ENCODE assay signal across 18 cellular contexts in the genomic region with DNA sequence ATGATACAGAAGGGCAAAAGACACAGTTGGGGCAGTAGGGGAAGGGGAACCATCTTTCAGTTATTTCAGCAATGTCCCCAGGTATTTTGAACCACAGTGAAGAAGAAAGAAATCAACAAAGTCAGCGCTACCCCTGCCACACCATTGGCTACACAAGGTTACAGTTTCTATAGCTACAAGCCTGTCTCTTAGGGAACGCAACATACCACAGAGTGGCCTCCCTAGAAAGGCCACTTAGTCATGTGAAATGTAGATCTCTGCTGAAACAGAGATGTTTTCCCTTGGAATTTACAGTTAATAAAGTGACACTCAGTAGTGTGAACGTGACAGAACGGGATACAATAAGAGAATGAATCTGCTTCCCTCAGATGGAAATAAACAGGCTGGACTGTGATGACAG. TPM values are rescaled to one million over a fixed set of nuclear protein-coding genes. Genes with fewer than 3 reads are reported as not detected.
DNase-seq lines count a peak whose midpoint lies in the region; ATAC-seq and TF ChIP-seq lines count a peak whose summit lies in the region.
"Had no signal": no experiment of that assay in that cellular context is flagged by ENCODE, and none has a peak within 500 bp of the region (broad histone marks: within the 10 kb centered on the region; RNA-seq: fewer than 3 reads in every experiment).

No MANE protein-coding gene starts in this region.

- H3K79me2 ChIP-seq in Karpas-422 (ENCODE audit: low read length), result no peaks in the 10 kb centered on the region

- 85 to 91% methylated on average over 4 of the region's 4 CpGs for WGBS in esophagus squamous epithelium, 2 donors

- no peaks in the 10 kb centered on the region for H3K9me3 ChIP-seq in CD4-positive, CD25-positive, alpha-beta regulatory T cell (ENCODE audit: control insufficient read depth in 2 of 2, low read length in 2 of 2)
- no peaks in the 10 kb centered on the region for H3K9me3 ChIP-seq in esophagus squamous epithelium
- no peaks in the 10 kb centered on the region for H3K9me3 ChIP-seq in Karpas-422 (ENCODE audit: low read length)
- H3K9me3 ChIP-seq: SJSA1 had no signal

- H3K27me3 Mint-ChIP-seq in CD4-positive, CD25-positive, alpha-beta regulatory T cell, result peaks cover 4% of the 10 kb centered on the region
- H3K27me3 Mint-ChIP-seq in progenitor cell of endocrine pancreas, result no peaks in the 10 kb centered on the region
- peaks cover 0 to 7% (median 2%) of the 10 kb centered on the region in 3 donors for H3K27me3 Mint-ChIP-seq in immature natural killer cell (ENCODE audit: low read depth in 3 of 3)
- H3K27me3 Mint-ChIP-seq: CD4-positive, alpha-beta memory T cell had no signal

- no peaks in the 10 kb centered on the region for H3K36me3 Mint-ChIP-seq in CD4-positive, CD25-positive, alpha-beta regulatory T cell
- H3K36me3 Mint-ChIP-seq in progenitor cell of endocrine pancreas (ENCODE audit: insufficient read depth) (no peaks in the 10 kb centered on the region), immature natural killer cell (no peaks in the 10 kb centered on the region)
- H3K36me3 Mint-ChIP-seq: CD4-positive, alpha-beta memory T cell had no signal

- H3K4me1 Mint-ChIP-seq in CD4-positive, CD25-positive, alpha-beta regulatory T cell, result peaks cover 5 to 41% (median 14%) of the 10 kb centered on the region in 4 donors
- peaks cover 9% of the 10 kb centered on the region for H3K4me1 Mint-ChIP-seq in progenitor cell of endocrine pancreas (ENCODE audit: low read depth)
- peaks cover 5 to 6% of the 10 kb centered on the region in 2 donors for H3K4me1 Mint-ChIP-seq in immature natural killer cell

- H4K20me1 ChIP-seq in Karpas-422 (ENCODE audit: insufficient read depth, low read depth, low read length), result no peaks in the 10 kb centered on the region

- H3K9ac ChIP-seq in Karpas-422 (ENCODE audit: low read length), result no peak overlapping the region

- H3K9me2 ChIP-seq in Karpas-422 (replicated peaks; ENCODE audit: insufficient read depth, low read length), result no peaks in the 10 kb centered on the region

- DNase-seq in CD4-positive, CD25-positive, alpha-beta regulatory T cell, result no peak
- DNase-seq in esophagus squamous epithelium (lab: John Stamatoyannopoulos, UW) (no peak), progenitor cell of endocrine pancreas (ENCODE audit: low spot score, unreplicated experiment) (no peak), activated gamma-delta T cell treated with Interleukin-2 at 50 U/mL for 16 hours (no peak), immature natural killer cell (no peak), Karpas-422 (no peak)
- DNase-seq: CD4-positive, alpha-beta memory T cell; DMS79; H7; IMR-90; NCI-H1930; NCI-H446 treated with DMSO at 0.1 percent for 48 hours; PC-3 had no signal

- no peaks in the 10 kb centered on the region for H3K27me3 ChIP-seq in CD4-positive, CD25-positive, alpha-beta regulatory T cell (ENCODE audit: control insufficient read depth, insufficient read depth, low read length)
- no peaks in the 10 kb centered on the region for H3K27me3 ChIP-seq in esophagus squamous epithelium
- H3K27me3 ChIP-seq in Karpas-422 (ENCODE audit: low read length), result no peaks in the 10 kb centered on the region
- H3K27me3 ChIP-seq: SJSA1 had no signal

- H3K36me3 ChIP-seq in CD4-positive, CD25-positive, alpha-beta regulatory T cell (ENCODE audit: control insufficient read depth, insufficient read depth, low read length), result no peaks in the 10 kb centered on the region
- H3K36me3 ChIP-seq in esophagus squamous epithelium (no peaks in the 10 kb centered on the region), Karpas-422 (ENCODE audit: insufficient read depth, low read length) (no peaks in the 10 kb centered on the region)
- H3K36me3 ChIP-seq: SJSA1 had no signal

- ATAC-seq in CD4-positive, CD25-positive, alpha-beta regulatory T cell (ENCODE audit: low read depth in 2 of 2), result no peak
- ATAC-seq in HG03025 (IDR thresholded peaks at IDR 0.05; ENCODE audit: low FRiP score, unreplicated experiment), result no peak
- ATAC-seq: PC-3 had no signal

- H3K9me3 Mint-ChIP-seq in CD4-positive, CD25-positive, alpha-beta regulatory T cell, result peaks cover 0 to 3% (median 0%) of the 10 kb centered on the region in 7 donors
- H3K9me3 Mint-ChIP-seq in progenitor cell of endocrine pancreas (ENCODE audit: low read depth) (no peaks in the 10 kb centered on the region), immature natural killer cell (no peaks in the 10 kb centered on the region)

- peaks cover 40% of the 10 kb centered on the region for H3K4me1 ChIP-seq in CD4-positive, CD25-positive, alpha-beta regulatory T cell (ENCODE audit: control insufficient read depth, insufficient read depth, low read length, poor library complexity, severe bottlenecking)
- H3K4me1 ChIP-seq in esophagus squamous epithelium (peaks cover 8 to 65% (median 27%) of the 10 kb centered on the region in 3 donors), Karpas-422 (ENCODE audit: low read length) (peaks cover 6% of the 10 kb centered on the region)
- H3K4me1 ChIP-seq: SJSA1 had no signal

- no peak overlapping the region for H3K4me3 Mint-ChIP-seq in CD4-positive, CD25-positive, alpha-beta regulatory T cell
- H3K4me3 Mint-ChIP-seq in progenitor cell of endocrine pancreas (ENCODE audit: low read depth) (no peak overlapping the region), immature natural killer cell (no peak overlapping the region)
- H3K4me3 Mint-ChIP-seq: CD4-positive, alpha-beta memory T cell had no signal

- H3K27ac Mint-ChIP-seq in CD4-positive, CD25-positive, alpha-beta regulatory T cell, result peak overlapping the region in 2 of 3 donors; percentile 29 to 43
- H3K27ac Mint-ChIP-seq in progenitor cell of endocrine pancreas (peak overlapping the region; percentile 38), immature natural killer cell (peak overlapping the region in 1 of 6 donors; percentile 21)

- no peak overlapping the region for H3K4me3 ChIP-seq in CD4-positive, CD25-positive, alpha-beta regulatory T cell (ENCODE audit: low read depth, low read length)
- H3K4me3 ChIP-seq in esophagus squamous epithelium (no peak overlapping the region), Karpas-422 (ENCODE audit: low read length) (no peak overlapping the region)
- H3K4me3 ChIP-seq: SJSA1 had no signal

- H3K4me2 ChIP-seq in Karpas-422 (ENCODE audit: low read depth, low read length, poor library complexity, severe bottlenecking), result no peak overlapping the region

- TF ChIP-seq POLR2A in esophagus squamous epithelium (IDR thresholded peaks at IDR 0.05), result no peak

- no peak overlapping the region for H3K27ac ChIP-seq in CD4-positive, CD25-positive, alpha-beta regulatory T cell (ENCODE audit: insufficient read depth, low read length, poor library complexity, severe bottlenecking)
- H3K27ac ChIP-seq in VCaP, result peak overlapping the region; percentile 82
- peak overlapping the region in 3 of 4 donors; percentile 63 to 85 (median 80) for H3K27ac ChIP-seq in esophagus squamous epithelium
- no peak overlapping the region for H3K27ac ChIP-seq in Karpas-422 (ENCODE audit: low read length)
- H3K27ac ChIP-seq: SJSA1 had no signal

- intact Hi-C loops in esophagus squamous epithelium (cut with DNase I), result no loop called here

- TF ChIP-seq CTCF in VCaP (conservative IDR thresholded peaks at IDR 0.05), result no peak
- no peak for TF ChIP-seq CTCF in esophagus squamous epithelium (IDR thresholded peaks at IDR 0.05)
- no peak for TF ChIP-seq CTCF in progenitor cell of endocrine pancreas (IDR thresholded peaks at IDR 0.05; ENCODE audit: unreplicated experiment)

- H2AFZ ChIP-seq in Karpas-422 (ENCODE audit: low read length), result no peak overlapping the region

RNA-seq across cellular contexts. Expression of a gene that starts 54.6 kb away (rescaled TPM):
- not detected for total RNA-seq in CD4-positive, CD25-positive, alpha-beta regulatory T cell
- polyA plus RNA-seq in CD4-positive, CD25-positive, alpha-beta regulatory T cell, result not detected
- total RNA-seq in esophagus squamous epithelium (under 1 TPM in 1 of 4 donors, not detected in 3; 0.56 TPM), progenitor cell of endocrine pancreas (0.19 and 0.38 TPM in 2 replicates)
- not detected for polyA plus RNA-seq in immature natural killer cell
- not detected in 2 replicates for total RNA-seq in Karpas-422 (2014; rRNA removed; shearing (Covaris generic); ENCODE audit: low replicate concordance)
- total RNA-seq: CD4-positive, alpha-beta memory T cell; HT-29; LHCN-M2; PC-3; SJSA1 had no signal
- polyA plus RNA-seq: CD4-positive, alpha-beta memory T cell had no signal

Comparison
In these comparisons a context has a peak if more than half of its experiments do, and no peak if none do; other contexts are left out.
1. H3K27ac ChIP-seq: peak in VCaP (single experiment) and esophagus squamous epithelium (3 of 4); none in CD4-positive, CD25-positive, alpha-beta regulatory T cell (single experiment) and Karpas-422 (single experiment).